8 cellular contexts compared by ENCODE assay signal in the genomic region with DNA sequence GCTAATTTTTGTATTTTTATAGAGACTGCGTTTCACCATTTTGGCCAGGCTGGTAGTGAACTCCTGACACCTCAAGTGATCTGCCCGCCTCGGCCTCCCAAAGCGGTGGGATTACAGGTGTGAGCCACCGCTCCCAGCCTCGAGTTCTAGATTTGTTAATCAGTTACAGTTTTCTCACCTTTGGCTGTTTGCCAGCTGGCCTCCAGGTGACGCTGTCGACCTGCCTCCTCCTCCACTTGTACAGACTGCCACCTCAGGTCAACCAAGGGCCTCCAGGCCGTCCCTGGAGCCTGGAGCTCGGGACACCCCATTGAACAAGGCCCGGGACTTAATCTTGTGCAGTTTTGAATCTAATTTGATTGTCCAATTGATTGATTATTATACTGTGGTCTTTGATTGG. TPM values are rescaled to one million over a fixed set of nuclear protein-coding genes. Genes with fewer than 3 reads are reported as not detected.
DNase-seq lines count a peak whose midpoint lies in the region; ATAC-seq and TF ChIP-seq lines count a peak whose summit lies in the region.

No MANE protein-coding gene starts in this region.

- TF ChIP-seq POLR2A in NB4 (IDR thresholded peaks at IDR 0.05; ENCODE audit: extremely low read depth, insufficient read length) = no peak

- peak overlapping the region; percentile 25 for H3K9ac ChIP-seq in mucosa of stomach (ENCODE audit: low read length)

- no peaks in the 10 kb centered on the region for H3K9me3 ChIP-seq in mucosa of stomach (ENCODE audit: control insufficient read depth, low read length)
- no peaks in the 10 kb centered on the region for H3K9me3 ChIP-seq in SJCRH30 (replicated peaks)

- no peaks in the 10 kb centered on the region for H3K27me3 Mint-ChIP-seq in activated T-cell treated with anti-CD3 and anti-CD28 coated beads, Interleukin-2, amount 50 U/mL, for 72 hours (ENCODE audit: low read depth)

- no peaks in the 10 kb centered on the region for H3K36me3 ChIP-seq in mucosa of stomach (ENCODE audit: control insufficient read depth, insufficient read depth, low read length)
- no peaks in the 10 kb centered on the region for H3K36me3 ChIP-seq in SJCRH30

- no peak overlapping the region for H3K4me3 Mint-ChIP-seq in activated T-cell treated with anti-CD3 and anti-CD28 coated beads, Interleukin-2, amount 50 U/mL, for 72 hours

- H3K27ac ChIP-seq in SJCRH30 = no peak overlapping the region

- H3K36me3 Mint-ChIP-seq in activated T-cell treated with anti-CD3 and anti-CD28 coated beads, Interleukin-2, amount 50 U/mL, for 72 hours (ENCODE audit: insufficient read depth in 2 of 2) = no peaks in the 10 kb centered on the region

- H3K4me3 ChIP-seq in NB4 (ENCODE audit: low read depth, low read length) = no peak overlapping the region
- no peak overlapping the region for H3K4me3 ChIP-seq in mucosa of stomach (ENCODE audit: low read length)
- H3K4me3 ChIP-seq in SJCRH30 = no peak overlapping the region

- H3K27me3 ChIP-seq in mucosa of stomach (ENCODE audit: control insufficient read depth, insufficient read depth, low read length) = no peaks in the 10 kb centered on the region
- no peaks in the 10 kb centered on the region for H3K27me3 ChIP-seq in SJCRH30

- ATAC-seq in activated T-cell treated with anti-CD3 and anti-CD28 coated beads, Interleukin-2, amount 50 U/mL, for 72 hours (replicated peaks in 1 of 2) = peak; percentile 44 to 45
- ATAC-seq in HG02763 (IDR thresholded peaks at IDR 0.05; ENCODE audit: unreplicated experiment) (no peak), left cardiac atrium (no peak), HG02852 (IDR thresholded peaks at IDR 0.05; ENCODE audit: unreplicated experiment) (no peak)

- DNase-seq in COLO668 (lab: John Stamatoyannopoulos, UW; ENCODE audit: unreplicated experiment) = peak; percentile 85
- DNase-seq in NB4 (ENCODE audit: low read depth) = peak; percentile 44
- DNase-seq in activated T-cell treated with anti-CD3 and anti-CD28 coated beads, Interleukin-2, amount 50 U/mL, for 72 hours = peak; percentile 47 to 61
- DNase-seq in left cardiac atrium = no peak
- DNase-seq in SJCRH30 = no peak

- intact Hi-C loops in left cardiac atrium (cut with DNase I) = no loop called here

- H3K27ac Mint-ChIP-seq in activated T-cell treated with anti-CD3 and anti-CD28 coated beads, Interleukin-2, amount 50 U/mL, for 72 hours = no peak overlapping the region

- no peaks in the 10 kb centered on the region for H3K9me3 Mint-ChIP-seq in activated T-cell treated with anti-CD3 and anti-CD28 coated beads, Interleukin-2, amount 50 U/mL, for 72 hours

- peak; percentile 32 for TF ChIP-seq CTCF in NB4 (IDR thresholded peaks at IDR 0.05; ENCODE audit: low read depth, low read length)

- peaks cover 14% of the 10 kb centered on the region for H3K4me1 Mint-ChIP-seq in activated T-cell treated with anti-CD3 and anti-CD28 coated beads, Interleukin-2, amount 50 U/mL, for 72 hours (ENCODE audit: low read depth)

- H3K4me1 ChIP-seq in mucosa of stomach (ENCODE audit: control insufficient read depth, insufficient read depth, low read length) (peaks cover 30% of the 10 kb centered on the region), SJCRH30 (no peaks in the 10 kb centered on the region)

RNA-seq across cellular contexts. Expression of a gene that starts 45.5 kb away (rescaled TPM):
- total RNA-seq in activated T-cell treated with anti-CD3 and anti-CD28 coated beads, Interleukin-2, amount 50 U/mL, for 72 hours = 100 to 1,000 TPM; 168 to 184 TPM
- 10 to 100 TPM; 36.9 to 61.3 TPM for total RNA-seq in left cardiac atrium
- 30.2 and 31.7 TPM in 2 replicates for total RNA-seq in SJCRH30 (2014; rRNA removed; shearing (Covaris generic))

RNA-seq across cellular contexts. Expression of a gene that starts 45.5 kb away (rescaled TPM):
- total RNA-seq in activated T-cell treated with anti-CD3 and anti-CD28 coated beads, Interleukin-2, amount 50 U/mL, for 72 hours = 10 to 100 TPM; 73.9 to 89.9 TPM
- 10 to 100 TPM; 30.0 to 36.1 TPM for total RNA-seq in left cardiac atrium
- 58.5 and 70.7 TPM in 2 replicates for total RNA-seq in SJCRH30 (2014; rRNA removed; shearing (Covaris generic))

Comparison
In these comparisons a context has a peak if more than half of its experiments do, and no peak if none do; other contexts are left out.
1. DNase-seq: peak in COLO668 (single experiment), NB4 (single experiment) and activated T-cell treated with anti-CD3 and anti-CD28 coated beads, Interleukin-2, amount 50 U/mL, for 72 hours (2 of 2); none in left cardiac atrium (single experiment) and SJCRH30 (0 of 2).
2. ATAC-seq: peak in activated T-cell treated with anti-CD3 and anti-CD28 coated beads, Interleukin-2, amount 50 U/mL, for 72 hours (2 of 2); none in HG02763 (single experiment), left cardiac atrium (0 of 2) and HG02852 (single experiment).